Comparison of ENCODE assay signal across 18 cellular contexts in genomic region chr12:113407931-113408585, GRCh38. TPM values are rescaled to one million over a fixed set of nuclear protein-coding genes. Genes with fewer than 3 reads are reported as not detected.
DNase-seq lines count a peak whose midpoint lies in the region; ATAC-seq and TF ChIP-seq lines count a peak whose summit lies in the region.
"Had no signal": no experiment of that assay in that cellular context is flagged by ENCODE, and none has a peak within 500 bp of the region (broad histone marks: within the 10 kb centered on the region; RNA-seq: fewer than 3 reads in every experiment).

No MANE protein-coding gene starts in this region.

- H3K4me3 ChIP-seq in CD8-positive, alpha-beta memory T cell (ENCODE audit: low read length): no peak overlapping the region
- no peak overlapping the region for H3K4me3 ChIP-seq in choroid plexus epithelial cell (ENCODE audit: low read depth, low read length)
- H3K4me3 ChIP-seq in SJCRH30: no peak overlapping the region
- H3K4me3 ChIP-seq: hepatocyte had no signal

- TF ChIP-seq CTCF in choroid plexus epithelial cell (conservative IDR thresholded peaks at IDR 0.05; ENCODE audit: low read depth, low read length): no peak

- DNase-seq in CD8-positive, alpha-beta memory T cell: no peak
- DNase-seq in NCI-H226 (peak; percentile 20), choroid plexus epithelial cell (ENCODE audit: low read depth) (peak; percentile 63), middle frontal gyrus (ENCODE audit: extremely low spot score, low spot score) (peak; percentile 11), germinal center (ENCODE audit: low spot score) (no peak), cortex of kidney (lab: John Stamatoyannopoulos, UW) (no peak), SJCRH30 (no peak)
- DNase-seq: activated CD8-positive, alpha-beta memory T cell treated with anti-CD3 and anti-CD28 coated beads, Interleukin-2, amount 50 U/mL, for 4 hours; effector CD8-positive, alpha-beta T cell; GDM1; NCI-H1694; NCI-H526 treated with DMSO at 0.1 percent for 48 hours; SHP77 had no signal

- H3K9me3 Mint-ChIP-seq in CD8-positive, alpha-beta memory T cell: no peaks in the 10 kb centered on the region
- H3K9me3 Mint-ChIP-seq: memory B cell, WTC11 had no signal

- no peaks in the 10 kb centered on the region for H3K4me1 Mint-ChIP-seq in CD8-positive, alpha-beta memory T cell
- H3K4me1 Mint-ChIP-seq: memory B cell had no signal

- H3K4me1 ChIP-seq in CD8-positive, alpha-beta memory T cell (ENCODE audit: insufficient read depth, low read length): no peaks in the 10 kb centered on the region
- no peaks in the 10 kb centered on the region for H3K4me1 ChIP-seq in SJCRH30

- no peak overlapping the region for H3K4me3 Mint-ChIP-seq in CD8-positive, alpha-beta memory T cell
- H3K4me3 Mint-ChIP-seq: memory B cell, WTC11 had no signal

- H3K27ac ChIP-seq in CD8-positive, alpha-beta memory T cell (ENCODE audit: low read depth, low read length): peak overlapping the region; percentile 46
- no peak overlapping the region for H3K27ac ChIP-seq in SJCRH30
- H3K27ac ChIP-seq: C4-2B, hepatocyte had no signal

- ATAC-seq in GM19463 (IDR thresholded peaks at IDR 0.05; ENCODE audit: unreplicated experiment): no peak
- ATAC-seq: WTC11 had no signal

- H3K27ac Mint-ChIP-seq in CD8-positive, alpha-beta memory T cell: peak overlapping the region in 1 of 8 donors; percentile 86
- H3K27ac Mint-ChIP-seq: memory B cell, WTC11 had no signal

- POLR2A ChIA-PET in CD8-positive, alpha-beta memory T cell (lab: Charles Lee): no interaction called here

- H3K9me3 ChIP-seq in CD8-positive, alpha-beta memory T cell (ENCODE audit: low read length): no peaks in the 10 kb centered on the region
- H3K9me3 ChIP-seq in SJCRH30 (replicated peaks): no peaks in the 10 kb centered on the region

- H3K27me3 Mint-ChIP-seq in CD8-positive, alpha-beta memory T cell: peaks cover 13 to 23% of the 10 kb centered on the region in 2 donors

- CTCF ChIA-PET in CD8-positive, alpha-beta memory T cell (lab: Charles Lee): interaction anchor here (2.2 kb wide), 1 partner anchor 17 kb away, joined by 6 read pairs; no protein-coding TSS in a partner anchor

- H3K36me3 ChIP-seq in CD8-positive, alpha-beta memory T cell (ENCODE audit: insufficient read depth, low read length): no peaks in the 10 kb centered on the region
- H3K36me3 ChIP-seq in SJCRH30: no peaks in the 10 kb centered on the region

- H3K36me3 Mint-ChIP-seq in CD8-positive, alpha-beta memory T cell: peaks cover 0 to 4% (median 0%) of the 10 kb centered on the region in 3 donors
- H3K36me3 Mint-ChIP-seq: memory B cell, WTC11 had no signal

- H3K27me3 ChIP-seq in CD8-positive, alpha-beta memory T cell (ENCODE audit: insufficient read depth, low read length, poor library complexity, severe bottlenecking): no peaks in the 10 kb centered on the region
- peaks cover 4% of the 10 kb centered on the region; the same call in 1 of the 2 replicates for H3K27me3 ChIP-seq in SJCRH30
- H3K27me3 ChIP-seq: hepatocyte had no signal

RNA-seq across cellular contexts. Expression of gene SDS, which starts 4.4 kb away (rescaled TPM):
- under 1 TPM; 0.18 to 0.20 TPM for total RNA-seq in CD8-positive, alpha-beta memory T cell
- polyA plus RNA-seq in CD8-positive, alpha-beta memory T cell: not detected
- total RNA-seq in SJCRH30 (2014; rRNA removed; shearing (Covaris generic)): not detected in 2 replicates

RNA-seq across cellular contexts. Expression of gene SDSL, which starts 14.1 kb away (rescaled TPM):
- under 1 TPM; 0.20 to 0.24 TPM for total RNA-seq in CD8-positive, alpha-beta memory T cell
- polyA plus RNA-seq in CD8-positive, alpha-beta memory T cell: not detected
- total RNA-seq in SJCRH30 (2014; rRNA removed; shearing (Covaris generic)): 1.5 and 1.9 TPM in 2 replicates

RNA-seq across cellular contexts. Expression of gene PLBD2, which starts 49.7 kb away (rescaled TPM):
- total RNA-seq in CD8-positive, alpha-beta memory T cell: 10 to 100 TPM; 19.5 to 20.7 TPM
- polyA plus RNA-seq in CD8-positive, alpha-beta memory T cell: 10.0 TPM
- 2.9 and 4.1 TPM in 2 replicates for total RNA-seq in SJCRH30 (2014; rRNA removed; shearing (Covaris generic))

Comparison
In these comparisons a context has a peak if more than half of its experiments do, and no peak if none do; other contexts are left out.
1. DNase-seq: peak in NCI-H226 (single experiment), choroid plexus epithelial cell (single experiment) and middle frontal gyrus (single experiment); none in CD8-positive, alpha-beta memory T cell (0 of 5), germinal center (single experiment), cortex of kidney (single experiment) and SJCRH30 (0 of 2).